1 cellular context compared by ENCODE assay signal in the genomic region with DNA sequence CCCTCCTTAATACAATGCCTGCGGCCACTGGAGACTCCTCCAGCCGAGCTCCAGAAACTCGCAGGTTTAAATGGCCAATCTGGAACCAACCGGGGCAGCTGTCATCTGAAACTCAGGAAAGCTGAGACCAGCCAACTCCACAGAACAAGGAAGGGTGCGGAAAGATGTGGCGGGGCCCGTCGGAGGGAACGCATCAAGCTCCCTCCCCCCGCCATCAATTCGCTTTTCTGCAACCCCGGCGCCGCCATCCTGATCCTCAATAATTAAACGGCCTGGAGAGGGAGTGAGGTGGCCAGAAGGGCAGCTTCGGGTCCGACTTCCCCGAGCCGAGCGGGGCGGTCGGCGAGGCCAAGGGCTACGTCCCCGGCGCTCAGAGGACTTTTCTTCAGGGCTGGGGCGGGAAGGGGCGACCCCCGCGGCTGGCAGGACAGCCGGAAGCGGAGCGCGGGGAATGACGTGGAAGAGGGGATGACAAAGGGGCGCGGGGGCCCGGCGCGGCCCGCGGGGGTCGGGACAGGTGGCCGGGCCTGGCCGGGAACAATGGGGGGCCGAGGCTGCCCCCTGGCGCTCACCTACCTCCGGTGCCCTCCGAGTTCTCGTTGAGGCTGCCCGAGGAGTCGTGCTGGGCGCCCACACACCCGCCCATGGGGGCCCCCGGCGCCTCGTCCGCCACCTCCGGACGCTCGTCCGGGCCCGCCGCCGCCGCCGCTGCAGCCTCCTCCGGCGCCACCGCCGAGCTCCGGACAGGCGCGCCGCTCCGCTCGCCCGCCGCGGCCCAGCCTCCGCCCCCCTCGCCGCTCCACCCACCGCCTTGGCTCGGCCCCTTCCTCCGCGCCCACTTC.
TF ChIP-seq lines count a peak whose summit lies in the region.

A gene with protein sequence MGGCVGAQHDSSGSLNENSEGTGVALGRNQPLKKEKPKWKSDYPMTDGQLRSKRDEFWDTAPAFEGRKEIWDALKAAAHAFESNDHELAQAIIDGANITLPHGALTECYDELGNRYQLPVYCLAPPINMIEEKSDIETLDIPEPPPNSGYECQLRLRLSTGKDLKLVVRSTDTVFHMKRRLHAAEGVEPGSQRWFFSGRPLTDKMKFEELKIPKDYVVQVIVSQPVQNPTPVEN (minus strand): TSS at position 745 of the 842 bp plus-strand sequence. CDS start 99 bp downstream, at position 646.

TF ChIP-seq in HEK293, 187 proteins besides CTCF, POLR2A, EP300 and RAD21 (continued from another document and continues in another):
- TF ChIP-seq, protein P1, sequence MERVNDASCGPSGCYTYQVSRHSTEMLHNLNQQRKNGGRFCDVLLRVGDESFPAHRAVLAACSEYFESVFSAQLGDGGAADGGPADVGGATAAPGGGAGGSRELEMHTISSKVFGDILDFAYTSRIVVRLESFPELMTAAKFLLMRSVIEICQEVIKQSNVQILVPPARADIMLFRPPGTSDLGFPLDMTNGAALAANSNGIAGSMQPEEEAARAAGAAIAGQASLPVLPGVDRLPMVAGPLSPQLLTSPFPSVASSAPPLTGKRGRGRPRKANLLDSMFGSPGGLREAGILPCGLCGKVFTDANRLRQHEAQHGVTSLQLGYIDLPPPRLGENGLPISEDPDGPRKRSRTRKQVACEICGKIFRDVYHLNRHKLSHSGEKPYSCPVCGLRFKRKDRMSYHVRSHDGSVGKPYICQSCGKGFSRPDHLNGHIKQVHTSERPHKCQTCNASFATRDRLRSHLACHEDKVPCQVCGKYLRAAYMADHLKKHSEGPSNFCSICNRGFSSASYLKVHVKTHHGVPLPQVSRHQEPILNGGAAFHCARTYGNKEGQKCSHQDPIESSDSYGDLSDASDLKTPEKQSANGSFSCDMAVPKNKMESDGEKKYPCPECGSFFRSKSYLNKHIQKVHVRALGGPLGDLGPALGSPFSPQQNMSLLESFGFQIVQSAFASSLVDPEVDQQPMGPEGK (tag by site-specific recombination; IDR thresholded peaks at IDR 0.05) = peak; percentile 94
- peak; percentile 30; the same call in 1 of the 2 replicates for TF ChIP-seq MZF1 (tag by site-specific recombination; IDR thresholded peaks at IDR 0.05; ENCODE audit: borderline replicate concordance)
- TF ChIP-seq ZNF335 (tag by site-specific recombination; conservative IDR thresholded peaks at IDR 0.05) = peak; percentile 79
- TF ChIP-seq ZFP3 (tag by site-specific recombination; IDR thresholded peaks at IDR 0.05; ENCODE audit: low read depth) = no peak
- TF ChIP-seq ZNF133 (tag by site-specific recombination; IDR thresholded peaks at IDR 0.05) = no peak
- TF ChIP-seq BCL11A (tag by site-specific recombination; IDR thresholded peaks at IDR 0.05; ENCODE audit: low read depth) = 0 out of 2 replicates have a peak, but pooled peaks have one; percentile 36
- TF ChIP-seq ZSCAN30 (tag by site-specific recombination; IDR thresholded peaks at IDR 0.05) = peak; percentile 91; the same call in 1 of the 2 replicates
- TF ChIP-seq GLI4 (tag by site-specific recombination; IDR thresholded peaks at IDR 0.05) = no peak
- peak; percentile 91 for TF ChIP-seq ZBTB8A (tag by site-specific recombination; IDR thresholded peaks at IDR 0.05)
- peak; percentile 60; the same call in 1 of the 2 replicates for TF ChIP-seq KLF17 (tag by site-specific recombination; IDR thresholded peaks at IDR 0.05)
- TF ChIP-seq, protein P2, sequence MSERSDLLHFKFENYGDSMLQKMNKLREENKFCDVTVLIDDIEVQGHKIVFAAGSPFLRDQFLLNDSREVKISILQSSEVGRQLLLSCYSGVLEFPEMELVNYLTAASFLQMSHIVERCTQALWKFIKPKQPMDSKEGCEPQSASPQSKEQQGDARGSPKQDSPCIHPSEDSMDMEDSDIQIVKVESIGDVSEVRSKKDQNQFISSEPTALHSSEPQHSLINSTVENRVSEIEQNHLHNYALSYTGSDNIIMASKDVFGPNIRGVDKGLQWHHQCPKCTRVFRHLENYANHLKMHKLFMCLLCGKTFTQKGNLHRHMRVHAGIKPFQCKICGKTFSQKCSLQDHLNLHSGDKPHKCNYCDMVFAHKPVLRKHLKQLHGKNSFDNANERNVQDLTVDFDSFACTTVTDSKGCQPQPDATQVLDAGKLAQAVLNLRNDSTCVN (tag by site-specific recombination; optimal IDR thresholded peaks at IDR 0.05) = peak; percentile 88
- TF ChIP-seq, protein P3, sequence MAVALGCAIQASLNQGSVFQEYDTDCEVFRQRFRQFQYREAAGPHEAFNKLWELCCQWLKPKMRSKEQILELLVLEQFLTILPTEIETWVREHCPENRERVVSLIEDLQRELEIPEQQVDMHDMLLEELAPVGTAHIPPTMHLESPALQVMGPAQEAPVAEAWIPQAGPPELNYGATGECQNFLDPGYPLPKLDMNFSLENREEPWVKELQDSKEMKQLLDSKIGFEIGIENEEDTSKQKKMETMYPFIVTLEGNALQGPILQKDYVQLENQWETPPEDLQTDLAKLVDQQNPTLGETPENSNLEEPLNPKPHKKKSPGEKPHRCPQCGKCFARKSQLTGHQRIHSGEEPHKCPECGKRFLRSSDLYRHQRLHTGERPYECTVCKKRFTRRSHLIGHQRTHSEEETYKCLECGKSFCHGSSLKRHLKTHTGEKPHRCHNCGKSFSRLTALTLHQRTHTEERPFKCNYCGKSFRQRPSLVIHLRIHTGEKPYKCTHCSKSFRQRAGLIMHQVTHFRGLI (tag by site-specific recombination; IDR thresholded peaks at IDR 0.05) = no peak
- peak; percentile 23; the same call in 1 of the 2 replicates for TF ChIP-seq SP3 (tag by site-specific recombination; IDR thresholded peaks at IDR 0.05)
- TF ChIP-seq ZFP41 (tag by site-specific recombination; IDR thresholded peaks at IDR 0.05; ENCODE audit: borderline replicate concordance) = no peak
- TF ChIP-seq TRIM28 (IDR thresholded peaks at IDR 0.05; ENCODE audit: borderline replicate concordance, low read length) = no peak
- TF ChIP-seq, protein P4, sequence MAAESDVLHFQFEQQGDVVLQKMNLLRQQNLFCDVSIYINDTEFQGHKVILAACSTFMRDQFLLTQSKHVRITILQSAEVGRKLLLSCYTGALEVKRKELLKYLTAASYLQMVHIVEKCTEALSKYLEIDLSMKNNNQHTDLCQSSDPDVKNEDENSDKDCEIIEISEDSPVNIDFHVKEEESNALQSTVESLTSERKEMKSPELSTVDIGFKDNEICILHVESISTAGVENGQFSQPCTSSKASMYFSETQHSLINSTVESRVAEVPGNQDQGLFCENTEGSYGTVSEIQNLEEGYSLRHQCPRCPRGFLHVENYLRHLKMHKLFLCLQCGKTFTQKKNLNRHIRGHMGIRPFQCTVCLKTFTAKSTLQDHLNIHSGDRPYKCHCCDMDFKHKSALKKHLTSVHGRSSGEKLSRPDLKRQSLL (tag by site-specific recombination; IDR thresholded peaks at IDR 0.05) = peak; percentile 25; the same call in 1 of the 2 replicates
- TF ChIP-seq ZNF16 (tag by site-specific recombination; IDR thresholded peaks at IDR 0.05; ENCODE audit: low read depth) = no peak
- no peak for TF ChIP-seq OVOL3 (tag by site-specific recombination; IDR thresholded peaks at IDR 0.05)
- TF ChIP-seq ZBTB20 (tag by site-specific recombination; IDR thresholded peaks at IDR 0.05) = peak; percentile 88
- TF ChIP-seq ZBTB48 (tag by site-specific recombination; IDR thresholded peaks at IDR 0.05) = peak; percentile 48; the same call in 1 of the 2 replicates
- no peak for TF ChIP-seq ZNF362 (tag by site-specific recombination; IDR thresholded peaks at IDR 0.05)
- TF ChIP-seq ZBTB17 (tag by site-specific recombination; IDR thresholded peaks at IDR 0.05) = peak; percentile 66; the same call in 1 of the 2 replicates
- no peak; the same call in 1 of the 2 replicates for TF ChIP-seq KLF10 (tag by site-specific recombination; IDR thresholded peaks at IDR 0.05)
- no peak for TF ChIP-seq ZNF621 (tag by site-specific recombination; IDR thresholded peaks at IDR 0.05)
- peak; percentile 95 for TF ChIP-seq GLIS2 (tag by site-specific recombination; IDR thresholded peaks at IDR 0.05)
- TF ChIP-seq ZNF157 (tag by site-specific recombination; IDR thresholded peaks at IDR 0.05) = no peak
- TF ChIP-seq ZNF48 (tag by site-specific recombination; IDR thresholded peaks at IDR 0.05) = no peak
- TF ChIP-seq YY1 (tag by site-specific recombination; IDR thresholded peaks at IDR 0.05) = peak; percentile 23; the same call in 1 of the 2 replicates
- no peak for TF ChIP-seq ZNF473 (tag by site-specific recombination; IDR thresholded peaks at IDR 0.05)
- 0 out of 2 replicates have a peak, but pooled peaks have one; percentile 25 for TF ChIP-seq ZNF2 (tag by site-specific recombination; IDR thresholded peaks at IDR 0.05)
- TF ChIP-seq ZNF544 (tag by site-specific recombination; IDR thresholded peaks at IDR 0.05) = no peak
- TF ChIP-seq ZNF777 (tag by site-specific recombination; IDR thresholded peaks at IDR 0.05; ENCODE audit: borderline replicate concordance) = no peak
- TF ChIP-seq ZNF112 (tag by site-specific recombination; IDR thresholded peaks at IDR 0.05) = no peak
- TF ChIP-seq ZNF292 (tag by site-specific recombination; IDR thresholded peaks at IDR 0.05; ENCODE audit: borderline replicate concordance, low read depth) = no peak
- TF ChIP-seq, protein P5, sequence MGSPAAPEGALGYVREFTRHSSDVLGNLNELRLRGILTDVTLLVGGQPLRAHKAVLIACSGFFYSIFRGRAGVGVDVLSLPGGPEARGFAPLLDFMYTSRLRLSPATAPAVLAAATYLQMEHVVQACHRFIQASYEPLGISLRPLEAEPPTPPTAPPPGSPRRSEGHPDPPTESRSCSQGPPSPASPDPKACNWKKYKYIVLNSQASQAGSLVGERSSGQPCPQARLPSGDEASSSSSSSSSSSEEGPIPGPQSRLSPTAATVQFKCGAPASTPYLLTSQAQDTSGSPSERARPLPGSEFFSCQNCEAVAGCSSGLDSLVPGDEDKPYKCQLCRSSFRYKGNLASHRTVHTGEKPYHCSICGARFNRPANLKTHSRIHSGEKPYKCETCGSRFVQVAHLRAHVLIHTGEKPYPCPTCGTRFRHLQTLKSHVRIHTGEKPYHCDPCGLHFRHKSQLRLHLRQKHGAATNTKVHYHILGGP (tag by site-specific recombination; IDR thresholded peaks at IDR 0.05) = no peak
- no peak for TF ChIP-seq ZNF701 (tag by site-specific recombination; IDR thresholded peaks at IDR 0.05)
- no peak for TF ChIP-seq ZNF623 (tag by site-specific recombination; IDR thresholded peaks at IDR 0.05)
- no peak for TF ChIP-seq ZNF404 (tag by site-specific recombination; IDR thresholded peaks at IDR 0.05)
- TF ChIP-seq ZNF530 (tag by site-specific recombination; IDR thresholded peaks at IDR 0.05; ENCODE audit: low read depth) = no peak
- TF ChIP-seq ZNF600 (tag by site-specific recombination; IDR thresholded peaks at IDR 0.05) = peak; percentile 72; the same call in 1 of the 2 replicates
- TF ChIP-seq ZNF624 (tag by site-specific recombination; IDR thresholded peaks at IDR 0.05) = no peak
- no peak for TF ChIP-seq ZNF843 (tag by site-specific recombination; IDR thresholded peaks at IDR 0.05)
- TF ChIP-seq SETDB1 (IDR thresholded peaks at IDR 0.05; ENCODE audit: insufficient read length, low read length) = no peak
- 0 out of 2 replicates have a peak, but pooled peaks have one; percentile 16 for TF ChIP-seq OSR2 (tag by site-specific recombination; IDR thresholded peaks at IDR 0.05)
- TF ChIP-seq ZFHX2 (tag by site-specific recombination; conservative IDR thresholded peaks at IDR 0.05) = peak; percentile 75
- TF ChIP-seq ZNF510 (tag by site-specific recombination; IDR thresholded peaks at IDR 0.05; ENCODE audit: insufficient replicate concordance) = no peak
- no peak for TF ChIP-seq SALL2 (tag by site-specific recombination; IDR thresholded peaks at IDR 0.05; ENCODE audit: borderline replicate concordance)
- TF ChIP-seq, protein P6, sequence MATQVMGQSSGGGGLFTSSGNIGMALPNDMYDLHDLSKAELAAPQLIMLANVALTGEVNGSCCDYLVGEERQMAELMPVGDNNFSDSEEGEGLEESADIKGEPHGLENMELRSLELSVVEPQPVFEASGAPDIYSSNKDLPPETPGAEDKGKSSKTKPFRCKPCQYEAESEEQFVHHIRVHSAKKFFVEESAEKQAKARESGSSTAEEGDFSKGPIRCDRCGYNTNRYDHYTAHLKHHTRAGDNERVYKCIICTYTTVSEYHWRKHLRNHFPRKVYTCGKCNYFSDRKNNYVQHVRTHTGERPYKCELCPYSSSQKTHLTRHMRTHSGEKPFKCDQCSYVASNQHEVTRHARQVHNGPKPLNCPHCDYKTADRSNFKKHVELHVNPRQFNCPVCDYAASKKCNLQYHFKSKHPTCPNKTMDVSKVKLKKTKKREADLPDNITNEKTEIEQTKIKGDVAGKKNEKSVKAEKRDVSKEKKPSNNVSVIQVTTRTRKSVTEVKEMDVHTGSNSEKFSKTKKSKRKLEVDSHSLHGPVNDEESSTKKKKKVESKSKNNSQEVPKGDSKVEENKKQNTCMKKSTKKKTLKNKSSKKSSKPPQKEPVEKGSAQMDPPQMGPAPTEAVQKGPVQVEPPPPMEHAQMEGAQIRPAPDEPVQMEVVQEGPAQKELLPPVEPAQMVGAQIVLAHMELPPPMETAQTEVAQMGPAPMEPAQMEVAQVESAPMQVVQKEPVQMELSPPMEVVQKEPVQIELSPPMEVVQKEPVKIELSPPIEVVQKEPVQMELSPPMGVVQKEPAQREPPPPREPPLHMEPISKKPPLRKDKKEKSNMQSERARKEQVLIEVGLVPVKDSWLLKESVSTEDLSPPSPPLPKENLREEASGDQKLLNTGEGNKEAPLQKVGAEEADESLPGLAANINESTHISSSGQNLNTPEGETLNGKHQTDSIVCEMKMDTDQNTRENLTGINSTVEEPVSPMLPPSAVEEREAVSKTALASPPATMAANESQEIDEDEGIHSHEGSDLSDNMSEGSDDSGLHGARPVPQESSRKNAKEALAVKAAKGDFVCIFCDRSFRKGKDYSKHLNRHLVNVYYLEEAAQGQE (tag by site-specific recombination; IDR thresholded peaks at IDR 0.05) = peak; percentile 39; the same call in 1 of the 2 replicates
- no peak for TF ChIP-seq ZNF558 (tag by site-specific recombination; IDR thresholded peaks at IDR 0.05)
- no peak for TF ChIP-seq ZNF707 (tag by site-specific recombination; IDR thresholded peaks at IDR 0.05)
- peak; percentile 97 for TF ChIP-seq ZNF341 (tag by site-specific recombination; IDR thresholded peaks at IDR 0.05; ENCODE audit: low read depth)
- TF ChIP-seq ZNF394 (tag by site-specific recombination; IDR thresholded peaks at IDR 0.05; ENCODE audit: borderline replicate concordance) = no peak
- TF ChIP-seq EGR2 (tag by site-specific recombination; IDR thresholded peaks at IDR 0.05; ENCODE audit: low read depth) = 0 out of 2 replicates have a peak, but pooled peaks have one; percentile 31
